8 cellular contexts compared by ENCODE assay signal in the genomic region with DNA sequence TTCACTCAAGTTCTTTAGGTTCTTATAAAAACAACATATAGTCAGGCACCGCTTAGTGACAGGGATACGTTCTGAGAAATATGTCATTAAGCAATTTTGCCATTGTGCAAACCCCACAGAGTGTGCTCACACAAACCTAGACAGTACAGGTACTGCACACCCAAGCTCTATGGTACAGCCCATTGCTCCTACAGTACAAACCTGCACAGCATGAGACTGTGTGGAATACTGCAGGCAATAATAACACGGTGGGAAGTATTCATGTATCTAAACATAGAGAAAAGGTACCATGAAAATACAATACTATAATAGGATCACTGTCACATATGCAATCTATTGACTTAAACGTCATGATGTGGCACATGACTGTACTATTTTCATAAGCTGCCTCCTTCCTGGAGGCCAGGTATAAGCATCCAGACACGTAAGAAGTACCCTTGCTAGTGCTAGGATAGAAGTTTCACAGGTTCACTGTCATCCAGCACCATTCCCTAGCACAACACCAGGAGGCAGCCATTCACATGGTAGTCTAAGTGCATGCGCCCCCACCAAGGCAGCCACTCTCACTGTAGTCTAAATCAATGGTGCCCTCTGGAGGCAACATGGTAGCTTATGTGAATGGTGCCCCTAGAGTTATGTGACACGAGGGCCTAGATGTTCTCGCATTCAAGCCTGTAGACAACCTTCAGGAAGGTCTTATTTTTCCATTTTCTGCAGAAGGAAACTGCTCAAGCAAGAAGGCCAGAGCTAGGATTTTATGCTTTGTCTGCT.
A peak's percentile ranks its signal among the peaks of the same experiment; 100 is the strongest.
DNase-seq lines count a peak whose midpoint lies in the region; ATAC-seq and TF ChIP-seq lines count a peak whose summit lies in the region.
"Had no signal": no experiment of that assay in that cellular context is flagged by ENCODE, and none has a peak within 500 bp of the region (broad histone marks: within the 10 kb centered on the region; RNA-seq: fewer than 3 reads in every experiment).

No MANE protein-coding gene starts in this region.

- no peaks in the 10 kb centered on the region for H3K4me1 Mint-ChIP-seq in activated CD4-positive, alpha-beta memory T cell treated with anti-CD3 and anti-CD28 coated beads, Interleukin-2, amount 10 ng/mL, durations not matched to agents 7 days and 5 days

- DNase-seq in GM10248 (ENCODE audit: extremely low spot score) (no peak), HuH-7 (ENCODE audit: low spot score) (peak; percentile 74), lung microvascular endothelial cell (ENCODE audit: low read depth in 2 of 2) (peak; percentile 66 to 75), cortex of kidney (lab: John Stamatoyannopoulos, UW) (no peak)
- DNase-seq in activated CD4-positive, alpha-beta memory T cell treated with anti-CD3 and anti-CD28 coated beads, Interleukin-2, amount 10 ng/mL, durations not matched to agents 7 days and 5 days: peak; percentile 25

- CTCF ChIA-PET in GM10248 (lab: Yijun Ruan, JAX): interaction anchor here (0.8 to 2.7 kb wide), 12 partner anchors 11 to 152 kb away, joined by 3 to 20 read pairs (median 3); no protein-coding TSS in a partner anchor
- CTCF ChIA-PET in activated CD4-positive, alpha-beta memory T cell treated with anti-CD3 and anti-CD28 coated beads, Interleukin-2, amount 10 ng/mL, durations not matched to agents 7 days and 5 days (lab: Charles Lee): interaction anchor here (1.6 to 1.7 kb wide), 2 partner anchors 143 to 144 kb away, joined by 5 to 9 read pairs; no protein-coding TSS in a partner anchor

- POLR2A ChIA-PET in GM10248 (lab: Yijun Ruan, JAX): no interaction called here
- POLR2A ChIA-PET in activated CD4-positive, alpha-beta memory T cell treated with anti-CD3 and anti-CD28 coated beads, Interleukin-2, amount 10 ng/mL, durations not matched to agents 7 days and 5 days (lab: Charles Lee): no interaction called here

- TF ChIP-seq CTCF in GM10248 (IDR thresholded peaks at IDR 0.05; ENCODE audit: control extremely low read depth, extremely low read depth, low read depth, missing control alignments): peak; percentile 29

- H3K36me3 Mint-ChIP-seq in activated CD4-positive, alpha-beta memory T cell treated with anti-CD3 and anti-CD28 coated beads, Interleukin-2, amount 10 ng/mL, durations not matched to agents 7 days and 5 days (ENCODE audit: low read depth): no peaks in the 10 kb centered on the region

- H3K4me3 Mint-ChIP-seq in activated CD4-positive, alpha-beta memory T cell treated with anti-CD3 and anti-CD28 coated beads, Interleukin-2, amount 10 ng/mL, durations not matched to agents 7 days and 5 days: no peak overlapping the region
- H3K4me3 Mint-ChIP-seq: T-helper 1 cell treated with Interleukin-12 subunit alpha and Interleukin-12 subunit beta and Interleukin-4 antibody, amounts not matched to agents 30 μg/mL and 1 μg/mL, for 36 hours had no signal

- ATAC-seq in HG02973 (IDR thresholded peaks at IDR 0.05; ENCODE audit: unreplicated experiment) (no peak), HG03521 (IDR thresholded peaks at IDR 0.05; ENCODE audit: unreplicated experiment) (no peak)

- no peak overlapping the region for H3K27ac Mint-ChIP-seq in activated CD4-positive, alpha-beta memory T cell treated with anti-CD3 and anti-CD28 coated beads, Interleukin-2, amount 10 ng/mL, durations not matched to agents 7 days and 5 days
- H3K27ac Mint-ChIP-seq: T-helper 1 cell treated with Interleukin-12 subunit alpha and Interleukin-12 subunit beta and Interleukin-4 antibody, amounts not matched to agents 30 μg/mL and 1 μg/mL, for 36 hours had no signal

- peaks cover 3% of the 10 kb centered on the region for H3K27me3 Mint-ChIP-seq in activated CD4-positive, alpha-beta memory T cell treated with anti-CD3 and anti-CD28 coated beads, Interleukin-2, amount 10 ng/mL, durations not matched to agents 7 days and 5 days

- H3K9me3 Mint-ChIP-seq in activated CD4-positive, alpha-beta memory T cell treated with anti-CD3 and anti-CD28 coated beads, Interleukin-2, amount 10 ng/mL, durations not matched to agents 7 days and 5 days: no peaks in the 10 kb centered on the region
- H3K9me3 Mint-ChIP-seq: T-helper 1 cell treated with Interleukin-12 subunit alpha and Interleukin-12 subunit beta and Interleukin-4 antibody, amounts not matched to agents 30 μg/mL and 1 μg/mL, for 36 hours had no signal

Comparison
In these comparisons a context has a peak if more than half of its experiments do, and no peak if none do; other contexts are left out.
1. DNase-seq: peak in HuH-7 (single experiment), activated CD4-positive, alpha-beta memory T cell treated with anti-CD3 and anti-CD28 coated beads, Interleukin-2, amount 10 ng/mL, durations not matched to agents 7 days and 5 days (single experiment) and lung microvascular endothelial cell (2 of 2); none in GM10248 (single experiment) and cortex of kidney (single experiment).